8 cellular contexts compared by ENCODE assay signal in the genomic region with DNA sequence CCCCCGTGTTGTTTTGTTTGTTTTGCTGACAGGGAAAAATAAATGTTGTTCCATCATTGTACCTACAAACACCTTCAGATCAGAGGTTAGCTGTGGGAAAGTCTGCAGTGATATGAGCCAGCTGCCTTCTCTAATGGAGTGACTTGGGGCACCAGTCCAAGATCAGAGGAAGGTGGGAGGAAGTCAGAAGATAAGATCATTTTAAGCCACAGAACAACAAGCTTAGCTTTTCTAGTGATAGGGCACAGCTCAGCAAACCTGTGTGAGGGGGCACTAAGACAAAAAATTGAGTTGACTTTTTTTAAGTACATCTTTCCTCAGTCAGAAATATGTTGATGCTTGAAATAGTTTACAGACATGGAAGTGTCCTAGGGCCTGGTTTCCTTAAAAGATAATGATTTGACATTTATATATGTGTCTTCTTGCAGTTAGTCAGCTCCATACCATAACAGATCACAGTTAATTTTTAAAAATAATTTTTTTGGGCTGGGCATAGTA.
DNase-seq lines count a peak whose midpoint lies in the region; ATAC-seq and TF ChIP-seq lines count a peak whose summit lies in the region.

No MANE protein-coding gene starts in this region.

- H3K27ac ChIP-seq in skeletal muscle tissue (ENCODE audit: low read depth, low read length): peak overlapping the region; percentile 26

- no peak for TF ChIP-seq CTCF in endothelial cell (IDR thresholded peaks at IDR 0.05; ENCODE audit: unreplicated experiment)

- peak overlapping the region; percentile 96 for H3K27ac Mint-ChIP-seq in activated CD4-positive, alpha-beta T cell treated with anti-CD3 and anti-CD28 coated beads, Interleukin-2, amount 10 ng/mL, durations not matched to agents 7 days and 5 days
- H3K27ac Mint-ChIP-seq in endothelial cell (ENCODE audit: unreplicated experiment): peak overlapping the region; percentile 54

- no peaks in the 10 kb centered on the region for H3K27me3 Mint-ChIP-seq in activated CD4-positive, alpha-beta T cell treated with anti-CD3 and anti-CD28 coated beads, Interleukin-2, amount 10 ng/mL, durations not matched to agents 7 days and 5 days
- H3K27me3 Mint-ChIP-seq in endothelial cell (ENCODE audit: unreplicated experiment): no peaks in the 10 kb centered on the region

- H3K27me3 ChIP-seq in skeletal muscle tissue (ENCODE audit: control insufficient read depth in 3 of 3, insufficient read depth in 3 of 3, low read length in 3 of 3): no peaks in the 10 kb centered on the region

- CTCF ChIA-PET in activated CD4-positive, alpha-beta T cell treated with anti-CD3 and anti-CD28 coated beads, Interleukin-2, amount 10 ng/mL, durations not matched to agents 7 days and 5 days (lab: Charles Lee): interaction anchor here (1.3 kb wide), 1 partner anchor 435 kb away, joined by 4 read pairs; no protein-coding TSS in a partner anchor
- CTCF ChIA-PET in HEK293T (lab: Yijun Ruan, JAX): interaction anchor here (0.6 kb wide), 1 partner anchor 35 kb away, joined by 4 read pairs; no protein-coding TSS in a partner anchor

- no peaks in the 10 kb centered on the region for H3K36me3 ChIP-seq in skeletal muscle tissue (ENCODE audit: control insufficient read depth in 3 of 3, insufficient read depth in 3 of 3, low read length in 3 of 3)

- H3K4me3 ChIP-seq in skeletal muscle tissue (ENCODE audit: low read length in 3 of 3): peak overlapping the region in 1 of 3 donors; percentile 28

- peak overlapping the region; percentile 67 for H3K4me3 Mint-ChIP-seq in activated CD4-positive, alpha-beta T cell treated with anti-CD3 and anti-CD28 coated beads, Interleukin-2, amount 10 ng/mL, durations not matched to agents 7 days and 5 days
- H3K4me3 Mint-ChIP-seq in endothelial cell (ENCODE audit: unreplicated experiment): no peak overlapping the region

- peaks cover 70% of the 10 kb centered on the region for H3K4me1 Mint-ChIP-seq in activated CD4-positive, alpha-beta T cell treated with anti-CD3 and anti-CD28 coated beads, Interleukin-2, amount 10 ng/mL, durations not matched to agents 7 days and 5 days
- peaks cover 15% of the 10 kb centered on the region for H3K4me1 Mint-ChIP-seq in endothelial cell (ENCODE audit: unreplicated experiment)

- H3K4me1 ChIP-seq in skeletal muscle tissue (ENCODE audit: control insufficient read depth in 3 of 3, insufficient read depth in 3 of 3, low read length in 3 of 3): peaks cover 18 to 23% (median 19%) of the 10 kb centered on the region in 3 donors

- H3K9me3 ChIP-seq in skeletal muscle tissue (ENCODE audit: control insufficient read depth in 3 of 3, low read length in 3 of 3): no peaks in the 10 kb centered on the region

- peak; percentile 30 for ATAC-seq in HG03196 (IDR thresholded peaks at IDR 0.05; ENCODE audit: unreplicated experiment)

- POLR2A ChIA-PET in activated CD4-positive, alpha-beta T cell treated with anti-CD3 and anti-CD28 coated beads, Interleukin-2, amount 10 ng/mL, durations not matched to agents 7 days and 5 days (lab: Charles Lee): interaction anchor here (0.6 kb wide), 1 partner anchor 192 kb away, joined by 3 read pairs; no protein-coding TSS in a partner anchor
- POLR2A ChIA-PET in HEK293T (lab: Yijun Ruan, JAX): no interaction called here

- peaks cover 12% of the 10 kb centered on the region for H3K9me3 Mint-ChIP-seq in activated CD4-positive, alpha-beta T cell treated with anti-CD3 and anti-CD28 coated beads, Interleukin-2, amount 10 ng/mL, durations not matched to agents 7 days and 5 days
- no peaks in the 10 kb centered on the region for H3K9me3 Mint-ChIP-seq in endothelial cell (ENCODE audit: unreplicated experiment)

- H3K9ac ChIP-seq in skeletal muscle tissue (ENCODE audit: low read depth in 1 of 3, low read length in 3 of 3): peak overlapping the region in 1 of 3 donors; percentile 23

- H3K36me3 Mint-ChIP-seq in activated CD4-positive, alpha-beta T cell treated with anti-CD3 and anti-CD28 coated beads, Interleukin-2, amount 10 ng/mL, durations not matched to agents 7 days and 5 days (ENCODE audit: low read depth): peaks cover 15% of the 10 kb centered on the region
- H3K36me3 Mint-ChIP-seq in endothelial cell (ENCODE audit: low read depth, unreplicated experiment): no peaks in the 10 kb centered on the region

- DNase-seq in ELF-1 (ENCODE audit: low read depth, low spot score): peak; percentile 16
- peak; percentile 69 for DNase-seq in activated CD4-positive, alpha-beta T cell treated with anti-CD3 and anti-CD28 coated beads, Interleukin-2, amount 10 ng/mL, durations not matched to agents 7 days and 5 days
- DNase-seq in endothelial cell (ENCODE audit: low spot score): no peak
- DNase-seq in midbrain (lab: John Stamatoyannopoulos, UW): no peak
- no peak for DNase-seq in amniotic stem cell (lab: John Stamatoyannopoulos, UW)
- no peak for DNase-seq in HEK293T (ENCODE audit: extremely low spot score)

TF ChIP-seq in HEK293T, 16 proteins besides CTCF, POLR2A, EP300 and RAD21:
- TF ChIP-seq, protein P1, sequence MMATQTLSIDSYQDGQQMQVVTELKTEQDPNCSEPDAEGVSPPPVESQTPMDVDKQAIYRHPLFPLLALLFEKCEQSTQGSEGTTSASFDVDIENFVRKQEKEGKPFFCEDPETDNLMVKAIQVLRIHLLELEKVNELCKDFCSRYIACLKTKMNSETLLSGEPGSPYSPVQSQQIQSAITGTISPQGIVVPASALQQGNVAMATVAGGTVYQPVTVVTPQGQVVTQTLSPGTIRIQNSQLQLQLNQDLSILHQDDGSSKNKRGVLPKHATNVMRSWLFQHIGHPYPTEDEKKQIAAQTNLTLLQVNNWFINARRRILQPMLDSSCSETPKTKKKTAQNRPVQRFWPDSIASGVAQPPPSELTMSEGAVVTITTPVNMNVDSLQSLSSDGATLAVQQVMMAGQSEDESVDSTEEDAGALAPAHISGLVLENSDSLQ (IDR thresholded peaks at IDR 0.05): no peak
- no peak for TF ChIP-seq BHLHE40 (IDR thresholded peaks at IDR 0.05; ENCODE audit: borderline replicate concordance)
- TF ChIP-seq FOXM1 (IDR thresholded peaks at IDR 0.05; ENCODE audit: borderline replicate concordance): no peak
- TF ChIP-seq LEF1 (IDR thresholded peaks at IDR 0.05; ENCODE audit: borderline replicate concordance): no peak
- no peak for TF ChIP-seq SP1 (IDR thresholded peaks at IDR 0.05)
- TF ChIP-seq ELF4 (IDR thresholded peaks at IDR 0.05): no peak
- no peak for TF ChIP-seq FOXK2 (IDR thresholded peaks at IDR 0.05)
- no peak for TF ChIP-seq ARNT (IDR thresholded peaks at IDR 0.05)
- no peak for TF ChIP-seq NFRKB (IDR thresholded peaks at IDR 0.05)
- no peak for TF ChIP-seq ZNF384 (IDR thresholded peaks at IDR 0.05)
- TF ChIP-seq L3MBTL2 (conservative IDR thresholded peaks at IDR 0.05): no peak
- no peak for TF ChIP-seq TARDBP (IDR thresholded peaks at IDR 0.05)
- TF ChIP-seq HDGF (IDR thresholded peaks at IDR 0.05; ENCODE audit: borderline replicate concordance): no peak
- no peak for TF ChIP-seq FOXA1 (IDR thresholded peaks at IDR 0.05)
- no peak for TF ChIP-seq CTBP1 (IDR thresholded peaks at IDR 0.05; ENCODE audit: borderline replicate concordance)
- no peak for TF ChIP-seq SUZ12 (IDR thresholded peaks at IDR 0.05)

Comparison
In these comparisons a context has a peak if more than half of its experiments do, and no peak if none do; other contexts are left out.
1. DNase-seq: peak in ELF-1 (single experiment) and activated CD4-positive, alpha-beta T cell treated with anti-CD3 and anti-CD28 coated beads, Interleukin-2, amount 10 ng/mL, durations not matched to agents 7 days and 5 days (single experiment); none in endothelial cell (single experiment), midbrain (single experiment), amniotic stem cell (single experiment) and HEK293T (single experiment).